In the genomic region with DNA sequence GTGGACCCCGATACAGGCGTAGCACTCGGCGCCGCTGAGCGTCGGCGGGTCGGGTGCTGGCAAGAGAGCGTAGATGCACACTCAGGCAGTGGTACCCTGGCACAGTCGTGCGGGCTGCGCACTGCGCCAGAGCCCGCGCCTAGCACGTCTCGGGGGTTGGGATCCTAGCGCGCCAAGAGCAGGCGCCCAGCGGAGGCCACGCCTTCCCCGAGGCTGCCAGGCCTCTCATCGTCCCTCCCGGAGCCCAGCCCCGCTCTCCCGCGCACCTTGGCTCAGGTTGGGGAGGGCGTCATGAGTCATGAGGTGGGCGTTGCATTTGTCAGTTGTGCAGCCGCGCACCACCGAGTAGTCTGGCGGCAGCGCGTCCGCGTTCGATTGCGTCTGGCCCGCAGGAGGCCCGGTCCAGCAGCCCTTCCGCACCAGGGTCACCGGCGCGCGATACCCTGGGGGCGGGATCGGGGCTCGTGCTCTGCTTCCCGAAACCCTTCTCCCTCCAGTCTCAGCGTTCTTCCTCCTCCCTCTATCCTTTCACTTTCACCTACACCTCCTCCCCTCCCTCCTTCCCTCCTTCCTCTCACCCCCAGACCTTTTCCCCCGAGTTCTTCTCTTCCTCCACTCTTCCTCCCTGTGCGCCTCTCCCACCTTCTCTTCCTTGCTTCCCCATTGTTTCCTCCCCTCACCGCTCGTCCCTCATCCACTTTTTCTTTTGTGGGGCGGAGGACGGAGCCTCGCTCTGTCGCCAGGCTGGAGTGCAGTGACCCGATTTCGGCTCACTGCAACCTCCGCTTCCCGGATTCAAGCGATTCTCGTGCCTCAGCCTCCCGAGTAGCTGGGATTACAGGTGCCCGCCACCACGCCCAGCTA, we compare ENCODE assay signal across 7 cellular contexts. TPM values are rescaled to one million over a fixed set of nuclear protein-coding genes. Genes with fewer than 3 reads are reported as not detected.
DNase-seq lines count a peak whose midpoint lies in the region; ATAC-seq, FAIRE-seq and TF ChIP-seq lines count a peak whose summit lies in the region.

No MANE protein-coding gene starts in this region.

- H3K27me3 Mint-ChIP-seq in T-cell (peaks cover 3 to 7% of the 10 kb centered on the region in 2 donors), astrocyte (ENCODE audit: low read depth, unreplicated experiment) (peaks cover 56% of the 10 kb centered on the region)

- H3K27me3 ChIP-seq in astrocyte (ENCODE audit: insufficient read depth, low read length) (peaks cover 22% of the 10 kb centered on the region), smooth muscle cell (ENCODE audit: low read depth) (peaks cover 62% of the 10 kb centered on the region)

- H3K27ac Mint-ChIP-seq in T-cell (peak overlapping the region in 1 of 2 donors; percentile 48), astrocyte (ENCODE audit: unreplicated experiment) (no peak overlapping the region)

- H3K36me3 Mint-ChIP-seq in T-cell (no peaks in the 10 kb centered on the region), astrocyte (ENCODE audit: low read depth, unreplicated experiment) (no peaks in the 10 kb centered on the region)

- POLR2A ChIA-PET in T-cell (lab: Charles Lee) = no interaction called here

- FAIRE-seq in astrocyte (lab: Jason Lieb, UNC) = no peak

- H3K9me3 ChIP-seq in astrocyte (ENCODE audit: insufficient read depth, low read depth, low read length) = peaks cover 4% of the 10 kb centered on the region
- H3K9me3 ChIP-seq in smooth muscle cell (replicated peaks; ENCODE audit: low read depth) = no peaks in the 10 kb centered on the region

- peaks cover 6% of the 10 kb centered on the region for H3K4me1 ChIP-seq in astrocyte (ENCODE audit: insufficient read depth, low read length)
- H3K4me1 ChIP-seq in smooth muscle cell (ENCODE audit: low read depth) = no peaks in the 10 kb centered on the region

- CTCF ChIA-PET in T-cell (lab: Charles Lee) = no interaction called here

- H3K79me2 ChIP-seq in astrocyte (ENCODE audit: insufficient read depth, low read length) (no peaks in the 10 kb centered on the region), smooth muscle cell (ENCODE audit: low read depth) (no peaks in the 10 kb centered on the region)

- H3K4me1 Mint-ChIP-seq in T-cell = peaks cover 9 to 22% (median 16%) of the 10 kb centered on the region in 3 donors
- H3K4me1 Mint-ChIP-seq in astrocyte (ENCODE audit: low read depth, unreplicated experiment) = no peaks in the 10 kb centered on the region

- H4K20me1 ChIP-seq in astrocyte (ENCODE audit: insufficient read depth, low read length) = no peaks in the 10 kb centered on the region
- no peaks in the 10 kb centered on the region for H4K20me1 ChIP-seq in smooth muscle cell (ENCODE audit: low read depth)

- H3K4me2 ChIP-seq in astrocyte (ENCODE audit: low read length) (peak overlapping the region; percentile 88), smooth muscle cell (peak overlapping the region; percentile 81)

- no peak for TF ChIP-seq CTCF in astrocyte (IDR thresholded peaks at IDR 0.05; ENCODE audit: insufficient read depth, low read depth, low read length)
- no peak for TF ChIP-seq CTCF in smooth muscle cell (IDR thresholded peaks at IDR 0.05; ENCODE audit: borderline replicate concordance, insufficient read depth, poor library complexity, severe bottlenecking)

- 16% methylated on average over 52 of the region's 70 CpGs for WGBS in smooth muscle cell (ENCODE audit: low lambda C conversion rate)

- H3K4me3 ChIP-seq in astrocyte (ENCODE audit: insufficient read depth, low read depth, low read length) = peak overlapping the region; percentile 51
- peak overlapping the region; percentile 48 for H3K4me3 ChIP-seq in smooth muscle cell

- H3F3A ChIP-seq in smooth muscle cell (ENCODE audit: low read depth) = no peaks in the 10 kb centered on the region

- peak; percentile 86 to 91 (median 86) for ATAC-seq in T-cell (replicated peaks in 1 of 4)
- ATAC-seq in HG02642 (IDR thresholded peaks at IDR 0.05; ENCODE audit: poor library complexity, unreplicated experiment) = no peak
- ATAC-seq in HG03439 (IDR thresholded peaks at IDR 0.05; ENCODE audit: unreplicated experiment) = no peak

- H3K9me3 Mint-ChIP-seq in T-cell (no peaks in the 10 kb centered on the region), astrocyte (ENCODE audit: unreplicated experiment) (peaks cover 10% of the 10 kb centered on the region)

- DNase-seq in HT-29 (ENCODE audit: low spot score) = peak; percentile 51
- peak in 17 of 34 experiments; percentile 18 to 65 (median 36) for DNase-seq in T-cell
- DNase-seq in astrocyte (ENCODE audit: low read depth) = no peak
- peak; percentile 79 for DNase-seq in iPS-NIHi7 (ENCODE audit: extremely low spot score)
- DNase-seq in smooth muscle cell (lab: John Stamatoyannopoulos, UW; ENCODE audit: unreplicated experiment) = no peak

- H3K9ac ChIP-seq in astrocyte (ENCODE audit: low read length) (peak overlapping the region; percentile 41), smooth muscle cell (ENCODE audit: low read depth) (no peak overlapping the region)

- H2AFZ ChIP-seq in astrocyte (ENCODE audit: low read depth, low read length) (peak overlapping the region; percentile 75), smooth muscle cell (ENCODE audit: low read depth) (peak overlapping the region; percentile 27)

- H3K4me3 Mint-ChIP-seq in T-cell (peak overlapping the region; percentile 68 to 81 (median 74)), astrocyte (ENCODE audit: unreplicated experiment) (no peak overlapping the region)

- H3K27ac ChIP-seq in astrocyte (ENCODE audit: low read depth, low read length) (no peak overlapping the region), smooth muscle cell (ENCODE audit: low read depth) (no peak overlapping the region)

- H3K36me3 ChIP-seq in astrocyte (ENCODE audit: insufficient read depth, low read length) = no peaks in the 10 kb centered on the region
- no peaks in the 10 kb centered on the region for H3K36me3 ChIP-seq in smooth muscle cell (ENCODE audit: low read depth)

RNA-seq across cellular contexts. Expression of a gene that starts 3.5 kb away (rescaled TPM):
- 0.05 and 0.23 TPM in 2 replicates for total RNA-seq in HT-29 (2014; rRNA removed; shearing (Covaris generic))
- total RNA-seq in T-cell = under 1 TPM in 4 of 5 donors, not detected in 1; 0.20 to 0.70 (median 0.58) TPM
- not detected in 2 replicates for total RNA-seq in astrocyte
- 3.1 and 6.9 TPM in 2 replicates for total RNA-seq in smooth muscle cell
- polyA plus RNA-seq in smooth muscle cell = 1.2 and 2.7 TPM in 2 replicates

RNA-seq across cellular contexts. Expression of a gene that starts 18.0 kb away (rescaled TPM):
- 0.44 TPM in 1 of 2 replicates, not detected in the other for total RNA-seq in HT-29 (2014; rRNA removed; shearing (Covaris generic))
- total RNA-seq in T-cell (10 to 100 TPM; 21.9 to 90.1 (median 37.6) TPM), astrocyte (2.6 and 3.6 TPM in 2 replicates), smooth muscle cell (4.0 and 5.4 TPM in 2 replicates)
- 1.7 and 14.9 TPM in 2 replicates for polyA plus RNA-seq in smooth muscle cell

RNA-seq across cellular contexts. Expression of a gene that starts 28.3 kb away (rescaled TPM):
- total RNA-seq in HT-29 (2014; rRNA removed; shearing (Covaris generic)) = 5.1 and 10.9 TPM in 2 replicates
- 10 to 100 TPM in 3 of 5 donors, 1 to 10 TPM in 2; 5.4 to 19.0 (median 12.7) TPM for total RNA-seq in T-cell
- total RNA-seq in astrocyte = 10.1 and 11.9 TPM in 2 replicates
- 4.1 and 8.0 TPM in 2 replicates for total RNA-seq in smooth muscle cell
- polyA plus RNA-seq in smooth muscle cell = 1.5 and 2.4 TPM in 2 replicates

RNA-seq across cellular contexts. Expression of a gene that starts 44.0 kb away (rescaled TPM):
- 89.4 and 99.7 TPM in 2 replicates for total RNA-seq in HT-29 (2014; rRNA removed; shearing (Covaris generic))
- total RNA-seq in T-cell (10 to 100 TPM; 50.3 to 64.3 (median 56.8) TPM), astrocyte (35.0 and 37.0 TPM in 2 replicates), smooth muscle cell (12.8 and 13.2 TPM in 2 replicates)
- polyA plus RNA-seq in smooth muscle cell = 39.2 and 46.6 TPM in 2 replicates

Comparison
In these comparisons a context has a peak if more than half of its experiments do, and no peak if none do; other contexts are left out.
1. DNase-seq: peak in HT-29 (single experiment) and iPS-NIHi7 (single experiment); none in astrocyte (single experiment) and smooth muscle cell (single experiment).
2. ATAC-seq: peak in T-cell (4 of 4); none in HG02642 (single experiment) and HG03439 (single experiment).